Comparison of ENCODE assay signal across 2 cellular contexts in genomic region chr1:158017800-158018595, GRCh38.
TF ChIP-seq lines count a peak whose summit lies in the region.

No MANE protein-coding gene starts in this region.

TF ChIP-seq in liver, 16 proteins besides CTCF, POLR2A, EP300 and RAD21:
- TF ChIP-seq, protein P1, sequence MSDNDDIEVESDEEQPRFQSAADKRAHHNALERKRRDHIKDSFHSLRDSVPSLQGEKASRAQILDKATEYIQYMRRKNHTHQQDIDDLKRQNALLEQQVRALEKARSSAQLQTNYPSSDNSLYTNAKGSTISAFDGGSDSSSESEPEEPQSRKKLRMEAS (IDR thresholded peaks at IDR 0.05) = no peak
- TF ChIP-seq NR2F2 (IDR thresholded peaks at IDR 0.05) = no peak
- TF ChIP-seq EGR1 (IDR thresholded peaks at IDR 0.05; ENCODE audit: low read depth in 2 of 2) = no peak
- TF ChIP-seq RXRA (IDR thresholded peaks at IDR 0.05) = no peak
- TF ChIP-seq JUND (IDR thresholded peaks at IDR 0.05) = no peak
- TF ChIP-seq ATF3 (IDR thresholded peaks at IDR 0.05) = no peak
- no peak for TF ChIP-seq REST (IDR thresholded peaks at IDR 0.05)
- TF ChIP-seq FOXA1 (IDR thresholded peaks at IDR 0.05) = no peak

TF ChIP-seq in HepG2, 621 proteins besides CTCF, POLR2A, EP300 and RAD21:
- no peak for TF ChIP-seq ZNF878 (CRISPR knock-in tag; IDR thresholded peaks at IDR 0.05)
- TF ChIP-seq ZNF569 (CRISPR knock-in tag; IDR thresholded peaks at IDR 0.05; ENCODE audit: borderline replicate concordance) = no peak
- TF ChIP-seq ZNF619 (CRISPR knock-in tag; IDR thresholded peaks at IDR 0.05) = no peak
- no peak for TF ChIP-seq ZNF883 (CRISPR knock-in tag; IDR thresholded peaks at IDR 0.05; ENCODE audit: not compliant biosample characterization)
- TF ChIP-seq RFXANK (CRISPR knock-in tag; IDR thresholded peaks at IDR 0.05) = no peak
- no peak for TF ChIP-seq RARG (CRISPR knock-in tag; IDR thresholded peaks at IDR 0.05; ENCODE audit: low read depth)
- TF ChIP-seq NCOA5 (CRISPR knock-in tag; IDR thresholded peaks at IDR 0.05) = no peak
- TF ChIP-seq ZFP41 (CRISPR knock-in tag; IDR thresholded peaks at IDR 0.05; ENCODE audit: borderline replicate concordance) = no peak
- no peak for TF ChIP-seq PRDM15 (CRISPR knock-in tag; IDR thresholded peaks at IDR 0.05)
- no peak for TF ChIP-seq KDM3A (CRISPR knock-in tag; IDR thresholded peaks at IDR 0.05; ENCODE audit: low read depth)
- TF ChIP-seq ZNF546 (CRISPR knock-in tag; conservative IDR thresholded peaks at IDR 0.05) = no peak
- no peak for TF ChIP-seq ZNF562 (CRISPR knock-in tag; IDR thresholded peaks at IDR 0.05; ENCODE audit: borderline replicate concordance)
- no peak for TF ChIP-seq EHMT2 (IDR thresholded peaks at IDR 0.05; ENCODE audit: borderline replicate concordance, low read depth, low read length)
- TF ChIP-seq NFIC (IDR thresholded peaks at IDR 0.05; ENCODE audit: low read length) = no peak
- TF ChIP-seq ZBTB40 (IDR thresholded peaks at IDR 0.05) = no peak
- no peak for TF ChIP-seq ZBTB40 (CRISPR knock-in tag; IDR thresholded peaks at IDR 0.05)
- TF ChIP-seq TAF15 (IDR thresholded peaks at IDR 0.05; ENCODE audit: low read depth, low read length, poor library complexity, severe bottlenecking) = no peak
